9 cellular contexts compared by ENCODE assay signal in genomic region chr22:50475652-50476002, GRCh38. TPM values are rescaled to one million over a fixed set of nuclear protein-coding genes. Genes with fewer than 3 reads are reported as not detected.
DNase-seq lines count a peak whose midpoint lies in the region; ATAC-seq and TF ChIP-seq lines count a peak whose summit lies in the region.
"Had no signal": no experiment of that assay in that cellular context is flagged by ENCODE, and none has a peak within 500 bp of the region (broad histone marks: within the 10 kb centered on the region; RNA-seq: fewer than 3 reads in every experiment).

No MANE protein-coding gene starts in this region.

- H4K20me1 ChIP-seq in OCI-LY1 (ENCODE audit: insufficient read depth, low read length) = no peaks in the 10 kb centered on the region

- peak overlapping the region; percentile 82 for H3K4me3 ChIP-seq in CD8-positive, alpha-beta T cell (ENCODE audit: low read depth, low read length)
- H3K4me3 ChIP-seq in OCI-LY1 (ENCODE audit: low read depth, low read length, poor library complexity, severe bottlenecking) (peak overlapping the region; percentile 88), rectal smooth muscle tissue (ENCODE audit: low read length) (peak overlapping the region; percentile 77)

- H3K9me3 ChIP-seq in CD8-positive, alpha-beta T cell (ENCODE audit: low read length) = no peaks in the 10 kb centered on the region
- no peaks in the 10 kb centered on the region for H3K9me3 ChIP-seq in OCI-LY1 (ENCODE audit: low read length)

- no peak overlapping the region for H3K27ac ChIP-seq in CD8-positive, alpha-beta T cell (ENCODE audit: low read depth, low read length)
- H3K27ac ChIP-seq in OCI-LY1 (ENCODE audit: low read depth, low read length, poor library complexity, severe bottlenecking) (no peak overlapping the region), rectal smooth muscle tissue (ENCODE audit: low read depth, low read length) (no peak overlapping the region)

- H3K9ac ChIP-seq in OCI-LY1 (ENCODE audit: low read length) = peak overlapping the region; percentile 62; the same call in 1 of the 2 replicates
- H3K9ac ChIP-seq in rectal smooth muscle tissue (ENCODE audit: low read length) = no peak overlapping the region

- H3K9me3 Mint-ChIP-seq in CD8-positive, alpha-beta T cell = no peaks in the 10 kb centered on the region
- H3K9me3 Mint-ChIP-seq in effector memory CD8-positive, alpha-beta T cell = no peaks in the 10 kb centered on the region

- H3K27me3 Mint-ChIP-seq in CD8-positive, alpha-beta T cell (ENCODE audit: low read depth) = no peaks in the 10 kb centered on the region
- peaks cover 0 to 6% of the 10 kb centered on the region in 2 donors for H3K27me3 Mint-ChIP-seq in effector memory CD8-positive, alpha-beta T cell

- H2AFZ ChIP-seq in OCI-LY1 (ENCODE audit: low read length) = no peak overlapping the region

- intact Hi-C loops in CD8-positive, alpha-beta T cell (cut with DNase I, micrococcal nuclease) = loop anchor here (1.0 to 10.0 kb wide), 6 partner anchors 31 to 231 kb away; partner anchors contain the start of genes LMF2 (in 2 of the 2), PPP6R2 (in 1 of the 2), SCO2 (in 1 of the 2) and TUBGCP6 (in 1 of the 2)

- H3K27ac Mint-ChIP-seq in CD8-positive, alpha-beta T cell = peak overlapping the region; percentile 80
- H3K27ac Mint-ChIP-seq in effector memory CD8-positive, alpha-beta T cell = peak overlapping the region; percentile 69 to 81

- peaks cover 39% of the 10 kb centered on the region for H3K4me1 ChIP-seq in CD8-positive, alpha-beta T cell (ENCODE audit: insufficient read depth, low read length)
- peaks cover 40% of the 10 kb centered on the region for H3K4me1 ChIP-seq in OCI-LY1 (ENCODE audit: insufficient read depth, low read length, severe bottlenecking)
- peaks cover 13% of the 10 kb centered on the region for H3K4me1 ChIP-seq in rectal smooth muscle tissue (ENCODE audit: control insufficient read depth, insufficient read depth, low read length)

- H3K4me2 ChIP-seq in OCI-LY1 (ENCODE audit: low read length) = peak overlapping the region; percentile 70

- CTCF ChIA-PET in CD8-positive, alpha-beta T cell (lab: Charles Lee) = interaction anchor here (1.0 kb wide), 1 partner anchor 22 kb away, joined by 3 read pairs; no protein-coding TSS in a partner anchor

- H3K9me2 ChIP-seq in OCI-LY1 (ENCODE audit: low read depth, low read length) = no peaks in the 10 kb centered on the region

- H3K4me1 Mint-ChIP-seq in CD8-positive, alpha-beta T cell (ENCODE audit: low read depth) = peaks cover 42% of the 10 kb centered on the region
- peaks cover 20 to 42% of the 10 kb centered on the region in 2 donors for H3K4me1 Mint-ChIP-seq in effector memory CD8-positive, alpha-beta T cell (ENCODE audit: low read depth in 2 of 2)

- peak overlapping the region; percentile 76 for H3K4me3 Mint-ChIP-seq in CD8-positive, alpha-beta T cell
- H3K4me3 Mint-ChIP-seq in effector memory CD8-positive, alpha-beta T cell = peak overlapping the region; percentile 69 to 94

- H3F3A ChIP-seq in OCI-LY1 (ENCODE audit: insufficient read depth, low read length) = no peaks in the 10 kb centered on the region

- no peaks in the 10 kb centered on the region for H3K27me3 ChIP-seq in CD8-positive, alpha-beta T cell (ENCODE audit: insufficient read depth, low read length)
- H3K27me3 ChIP-seq in OCI-LY1 (ENCODE audit: insufficient read depth, low read length) (no peaks in the 10 kb centered on the region), rectal smooth muscle tissue (ENCODE audit: control insufficient read depth, insufficient read depth, low read length) (peaks cover 6% of the 10 kb centered on the region)

- DNase-seq in CD8-positive, alpha-beta T cell = no peak
- DNase-seq in effector memory CD8-positive, alpha-beta T cell = no peak
- DNase-seq in inferior parietal cortex (ENCODE audit: extremely low spot score) (no peak), NCI-H524 (lab: John Stamatoyannopoulos, UW) (no peak)
- DNase-seq in activated CD4-positive, alpha-beta T cell treated with anti-CD3 and anti-CD28 coated beads for 4 hours = no peak

- TF ChIP-seq CTCF in CD8-positive, alpha-beta T cell (IDR thresholded peaks at IDR 0.05) = no peak
- no peak for TF ChIP-seq CTCF in OCI-LY1 (IDR thresholded peaks at IDR 0.05; ENCODE audit: low read length)

- ATAC-seq in CD8-positive, alpha-beta T cell = no peak
- ATAC-seq in effector memory CD8-positive, alpha-beta T cell (replicated peaks) = no peak
- no peak for ATAC-seq in HG02973 (IDR thresholded peaks at IDR 0.05; ENCODE audit: unreplicated experiment)

- peaks cover 9% of the 10 kb centered on the region for H3K36me3 Mint-ChIP-seq in CD8-positive, alpha-beta T cell
- peaks cover 11% of the 10 kb centered on the region for H3K36me3 Mint-ChIP-seq in effector memory CD8-positive, alpha-beta T cell (ENCODE audit: insufficient read depth)

- POLR2A ChIA-PET in CD8-positive, alpha-beta T cell (lab: Charles Lee) = no interaction called here

- peaks cover 26% of the 10 kb centered on the region for H3K79me2 ChIP-seq in OCI-LY1 (ENCODE audit: insufficient read depth, low read length)

- no peaks in the 10 kb centered on the region for H3K36me3 ChIP-seq in CD8-positive, alpha-beta T cell (ENCODE audit: insufficient read depth, low read length)
- no peaks in the 10 kb centered on the region; the same call in 1 of the 2 replicates for H3K36me3 ChIP-seq in OCI-LY1 (ENCODE audit: insufficient read depth, low read length)
- no peaks in the 10 kb centered on the region for H3K36me3 ChIP-seq in rectal smooth muscle tissue (ENCODE audit: control insufficient read depth, insufficient read depth, low read length)

RNA-seq across cellular contexts. Expression of gene SBF1, which starts 0.8 kb away (rescaled TPM):
- total RNA-seq in CD8-positive, alpha-beta T cell = 100 to 1,000 TPM; 209 to 215 TPM

RNA-seq across cellular contexts. Expression of gene ADM2, which starts 5.7 kb away (rescaled TPM):
- 1 to 10 TPM; 1.1 to 1.5 TPM for total RNA-seq in CD8-positive, alpha-beta T cell

RNA-seq across cellular contexts. Expression of gene MIOX, which starts 11.0 kb away (rescaled TPM):
- total RNA-seq in CD8-positive, alpha-beta T cell = not detected
- total RNA-seq: right cardiac atrium had no signal

RNA-seq across cellular contexts. Expression of gene LMF2, which starts 31.9 kb away (rescaled TPM):
- total RNA-seq in CD8-positive, alpha-beta T cell = 10 to 100 TPM; 87.8 to 92.0 TPM

RNA-seq across cellular contexts. Expression of gene NCAPH2, which starts 32.4 kb away (rescaled TPM):
- 100 to 1,000 TPM; 206 to 209 TPM for total RNA-seq in CD8-positive, alpha-beta T cell
